In genomic region chr16:62545039-62545438, GRCh38 we compare ENCODE assay signal across 2 cellular contexts.
TF ChIP-seq lines count a peak whose summit lies in the region.

No MANE protein-coding gene starts in this region.

TF ChIP-seq in GM23338, 12 proteins besides CTCF, POLR2A, EP300 and RAD21:
- TF ChIP-seq REST (IDR thresholded peaks at IDR 0.05; ENCODE audit: unreplicated experiment) (no peak), NANOG (IDR thresholded peaks at IDR 0.05; ENCODE audit: borderline replicate concordance) (no peak), STAT1 (IDR thresholded peaks at IDR 0.05; ENCODE audit: unreplicated experiment) (no peak), POLR2AphosphoS5 (IDR thresholded peaks at IDR 0.05; ENCODE audit: low read depth) (no peak)

TF ChIP-seq in H1, 55 proteins besides CTCF, POLR2A, EP300 and RAD21 (continued from another document):
- TF ChIP-seq USF2 (IDR thresholded peaks at IDR 0.05; ENCODE audit: low read length) (no peak), BACH1 (IDR thresholded peaks at IDR 0.05; ENCODE audit: low read length) (no peak)
